ENCODE assay signal across 8 cellular contexts in the genomic region with DNA sequence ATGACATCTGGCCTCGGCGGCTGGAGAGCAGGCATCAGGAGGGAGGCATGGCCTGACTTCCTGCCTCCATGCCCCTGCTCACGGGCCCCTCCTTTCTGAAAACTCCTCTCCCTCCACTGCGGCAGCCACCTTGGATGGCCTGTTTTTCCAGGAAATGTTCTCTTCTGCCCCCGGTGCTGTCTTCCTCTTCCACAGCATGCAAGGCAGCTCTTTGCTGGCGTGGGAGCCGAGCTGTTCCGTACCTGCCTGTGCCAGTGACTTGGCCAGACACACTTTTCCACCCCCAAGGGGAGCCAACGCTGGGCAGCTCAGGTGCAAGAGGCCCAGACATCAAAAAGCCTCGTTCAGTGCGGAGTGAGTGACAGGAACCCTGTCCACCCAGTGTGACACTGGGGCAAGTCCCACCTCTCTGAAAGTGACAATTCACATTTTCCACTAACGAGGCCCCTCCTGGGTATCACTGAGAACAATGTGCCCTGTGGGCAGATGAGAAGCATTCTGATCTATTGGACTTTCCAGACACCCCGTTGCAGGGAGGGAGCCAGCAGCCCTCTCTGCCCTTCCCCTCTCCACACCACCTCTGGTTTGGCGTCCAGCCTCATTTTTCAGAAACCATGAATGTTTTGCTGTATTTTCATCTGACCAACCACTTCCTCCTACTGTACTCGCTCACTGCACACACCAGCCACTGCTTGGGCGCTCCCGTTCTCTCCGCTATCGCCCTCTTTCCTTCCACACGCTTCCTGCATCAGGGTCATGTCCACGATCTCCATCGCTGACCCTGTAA. TPM values are rescaled to one million over a fixed set of nuclear protein-coding genes. Genes with fewer than 3 reads are reported as not detected.
DNase-seq lines count a peak whose midpoint lies in the region; ATAC-seq and TF ChIP-seq lines count a peak whose summit lies in the region.

No MANE protein-coding gene starts in this region.

- in situ Hi-C loops in G401 (cut with HindIII; ENCODE audit: low sequenced_read_pairs) = no loop called here

- ATAC-seq in GM21619 (IDR thresholded peaks at IDR 0.05; ENCODE audit: unreplicated experiment) = peak; percentile 59

- DNase-seq in G401 (ENCODE audit: low spot score) = peak; percentile 73
- DNase-seq in NB4 (ENCODE audit: low read depth) = peak; percentile 67
- DNase-seq in activated T-cell treated with anti-CD3 and anti-CD28 coated beads, Interleukin-2, amount 50 U/mL, for 1 hour = peak; percentile 78
- peak in 27 of 42 donors; percentile 19 to 75 (median 55) for DNase-seq in head of caudate nucleus
- DNase-seq in stimulated activated CD4-positive, alpha-beta T cell treated with anti-CD3 and anti-CD28 coated beads, Interleukin-1b, Interleukin-23, amount 100 ng/mL, for 48 hours = peak; percentile 90
- no peak for DNase-seq in OCI-M2 (lab: John Stamatoyannopoulos, UW; ENCODE audit: unreplicated experiment)
- no peak for DNase-seq in NCI-H1930 (lab: John Stamatoyannopoulos, UW)

- TF ChIP-seq POLR2A in NB4 (IDR thresholded peaks at IDR 0.05; ENCODE audit: extremely low read depth, insufficient read length) = no peak

- no peak overlapping the region for H3K4me3 ChIP-seq in NB4 (ENCODE audit: low read depth, low read length)

- intact Hi-C loops in head of caudate nucleus (cut with DNase I) = loop anchor here (5.0 kb wide), 1 partner anchor 130 kb away; no protein-coding TSS in a partner anchor

- no peak for TF ChIP-seq CTCF in NB4 (IDR thresholded peaks at IDR 0.05; ENCODE audit: low read depth, low read length)

RNA-seq across cellular contexts. Expression of a gene that starts 31.1 kb away (rescaled TPM):
- 16.1 and 32.5 TPM in 2 replicates for total RNA-seq in G401 (2014; rRNA removed; shearing (Covaris generic))

RNA-seq across cellular contexts. Expression of a gene that starts 34.1 kb away (rescaled TPM):
- total RNA-seq in G401 (2014; rRNA removed; shearing (Covaris generic)) = 7.4 and 11.5 TPM in 2 replicates

Comparison
In these comparisons a context has a peak if more than half of its experiments do, and no peak if none do; other contexts are left out.
1. DNase-seq: peak in G401 (single experiment), NB4 (single experiment), activated T-cell treated with anti-CD3 and anti-CD28 coated beads, Interleukin-2, amount 50 U/mL, for 1 hour (single experiment), head of caudate nucleus (27 of 42) and stimulated activated CD4-positive, alpha-beta T cell treated with anti-CD3 and anti-CD28 coated beads, Interleukin-1b, Interleukin-23, amount 100 ng/mL, for 48 hours (single experiment); none in OCI-M2 (single experiment) and NCI-H1930 (0 of 2).